ENCODE assay signal across 12 cellular contexts in the genomic region with DNA sequence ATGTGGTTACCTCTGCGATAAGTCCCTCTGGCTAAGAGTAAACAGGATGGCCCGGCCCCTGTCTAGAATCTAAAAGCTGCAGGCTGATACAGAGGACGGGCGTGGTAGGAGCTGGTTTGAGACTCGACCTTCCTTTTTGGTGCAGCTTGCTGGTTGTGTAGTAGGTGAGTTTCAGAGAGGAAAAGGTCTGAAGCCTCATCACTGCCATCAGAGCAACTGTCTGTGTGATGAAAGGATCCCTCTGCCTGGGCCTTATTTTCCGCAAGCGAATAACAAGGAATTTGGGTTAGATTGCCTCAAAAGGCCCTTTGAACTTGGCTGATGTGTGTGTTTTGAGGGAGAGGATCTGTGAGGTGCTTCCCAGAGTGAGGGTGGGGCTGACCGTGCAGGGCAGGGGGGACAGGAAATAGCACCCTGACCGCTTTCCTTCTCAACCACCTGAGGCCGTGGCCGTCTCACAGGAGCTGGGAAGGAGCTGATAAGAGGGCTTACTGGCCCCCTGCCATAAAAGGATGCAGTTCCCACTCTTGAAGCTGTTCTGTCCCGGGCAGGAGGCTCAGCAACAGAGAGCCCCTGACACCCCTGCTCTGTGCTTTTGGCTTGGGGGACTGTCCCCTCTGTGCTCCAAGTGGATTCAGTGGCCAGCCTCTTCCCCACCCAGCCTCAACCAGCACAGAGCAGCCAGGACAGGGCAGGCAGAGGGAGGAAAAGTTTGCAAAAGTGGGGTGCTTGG. TPM values are rescaled to one million over a fixed set of nuclear protein-coding genes. Genes with fewer than 3 reads are reported as not detected.
A peak's percentile ranks its signal among the peaks of the same experiment; 100 is the strongest.
DNase-seq lines count a peak whose midpoint lies in the region; ATAC-seq and TF ChIP-seq lines count a peak whose summit lies in the region.
"Had no signal": no experiment of that assay in that cellular context is flagged by ENCODE, and none has a peak within 500 bp of the region (broad histone marks: within the 10 kb centered on the region; RNA-seq: fewer than 3 reads in every experiment).

No MANE protein-coding gene starts in this region.

- intact Hi-C loops in activated CD4-positive, alpha-beta T cell treated with anti-CD3 and anti-CD28 coated beads for 36 hours (cut with DNase I, micrococcal nuclease), result no loop called here
- intact Hi-C loops in heart left ventricle (cut with DNase I), result no loop called here

- peaks cover 0 to 15% (median 0%) of the 10 kb centered on the region in 12 donors for H3K4me1 ChIP-seq in heart left ventricle
- H3K4me1 ChIP-seq: A549 had no signal

- no peak for TF ChIP-seq CTCF in progenitor cell of endocrine pancreas (IDR thresholded peaks at IDR 0.05; ENCODE audit: unreplicated experiment)
- no peak for TF ChIP-seq CTCF in heart left ventricle (IDR thresholded peaks at IDR 0.05)

- no peaks in the 10 kb centered on the region for H3K9me3 Mint-ChIP-seq in activated CD4-positive, alpha-beta T cell treated with anti-CD3 and anti-CD28 coated beads for 36 hours (ENCODE audit: low read depth)
- H3K9me3 Mint-ChIP-seq in T-cell, result no peaks in the 10 kb centered on the region
- no peaks in the 10 kb centered on the region for H3K9me3 Mint-ChIP-seq in central memory CD8-positive, alpha-beta T cell
- no peaks in the 10 kb centered on the region for H3K9me3 Mint-ChIP-seq in progenitor cell of endocrine pancreas (ENCODE audit: low read depth)

- H3K36me3 Mint-ChIP-seq in activated CD4-positive, alpha-beta T cell treated with anti-CD3 and anti-CD28 coated beads for 36 hours (ENCODE audit: low read depth), result no peaks in the 10 kb centered on the region
- no peaks in the 10 kb centered on the region for H3K36me3 Mint-ChIP-seq in T-cell
- H3K36me3 Mint-ChIP-seq in central memory CD8-positive, alpha-beta T cell (ENCODE audit: insufficient read depth), result peaks cover 3% of the 10 kb centered on the region
- no peaks in the 10 kb centered on the region for H3K36me3 Mint-ChIP-seq in progenitor cell of endocrine pancreas (ENCODE audit: insufficient read depth)

- H3K27ac Mint-ChIP-seq in activated CD4-positive, alpha-beta T cell treated with anti-CD3 and anti-CD28 coated beads for 36 hours, result peak overlapping the region; percentile 49
- peak overlapping the region; percentile 76 to 83 for H3K27ac Mint-ChIP-seq in T-cell
- peak overlapping the region; percentile 85 for H3K27ac Mint-ChIP-seq in central memory CD8-positive, alpha-beta T cell (ENCODE audit: low read depth)
- H3K27ac Mint-ChIP-seq in progenitor cell of endocrine pancreas, result peak overlapping the region; percentile 41

- ATAC-seq in activated CD4-positive, alpha-beta T cell treated with anti-CD3 and anti-CD28 coated beads for 36 hours, result peak; percentile 51
- ATAC-seq in T-cell (replicated peaks in 1 of 4), result peak; percentile 31 to 73 (median 59)
- ATAC-seq in central memory CD8-positive, alpha-beta T cell (replicated peaks; ENCODE audit: extremely low read depth, poor library complexity, severe bottlenecking), result peak; percentile 78
- no peak for ATAC-seq in HG03342 (IDR thresholded peaks at IDR 0.05; ENCODE audit: unreplicated experiment)
- ATAC-seq in heart left ventricle, result no peak
- ATAC-seq: A549, left cardiac atrium had no signal

- H3K4me3 Mint-ChIP-seq in activated CD4-positive, alpha-beta T cell treated with anti-CD3 and anti-CD28 coated beads for 36 hours, result no peak overlapping the region
- H3K4me3 Mint-ChIP-seq in T-cell (peak overlapping the region in 2 of 3 donors; percentile 34 to 45), progenitor cell of endocrine pancreas (ENCODE audit: low read depth) (no peak overlapping the region)
- peak overlapping the region; percentile 59 for H3K4me3 Mint-ChIP-seq in central memory CD8-positive, alpha-beta T cell

- no peaks in the 10 kb centered on the region for H3K27me3 ChIP-seq in heart left ventricle

- no peak overlapping the region for H3K27ac ChIP-seq in heart left ventricle
- H3K27ac ChIP-seq: A549 had no signal

- CTCF ChIA-PET in activated CD4-positive, alpha-beta T cell treated with anti-CD3 and anti-CD28 coated beads for 36 hours (lab: Charles Lee), result interaction anchor here (0.6 kb wide), 1 partner anchor 582 kb away, joined by 3 read pairs; no protein-coding TSS in a partner anchor
- CTCF ChIA-PET in T-cell (lab: Charles Lee), result no interaction called here

- H3K4me1 Mint-ChIP-seq in activated CD4-positive, alpha-beta T cell treated with anti-CD3 and anti-CD28 coated beads for 36 hours, result peaks cover 10% of the 10 kb centered on the region
- H3K4me1 Mint-ChIP-seq in T-cell (peaks cover 16 to 35% (median 28%) of the 10 kb centered on the region in 3 donors), progenitor cell of endocrine pancreas (ENCODE audit: low read depth) (peaks cover 9% of the 10 kb centered on the region)
- peaks cover 33% of the 10 kb centered on the region for H3K4me1 Mint-ChIP-seq in central memory CD8-positive, alpha-beta T cell

- 49 to 62% (median 55%) methylated on average over 11 to 12 of the region's 12 CpGs for WGBS in heart left ventricle, 4 donors

- no peak for TF ChIP-seq POLR2A in heart left ventricle (IDR thresholded peaks at IDR 0.05)

- no peaks in the 10 kb centered on the region for H3K9me3 ChIP-seq in heart left ventricle
- H3K9me3 ChIP-seq: A549 had no signal

- H3K4me3 ChIP-seq in heart left ventricle, result no peak overlapping the region
- H3K4me3 ChIP-seq: A549 had no signal

- POLR2A ChIA-PET in activated CD4-positive, alpha-beta T cell treated with anti-CD3 and anti-CD28 coated beads for 36 hours (lab: Charles Lee), result interaction anchor here (0.6 kb wide), 1 partner anchor 45 kb away, joined by 3 read pairs; no protein-coding TSS in a partner anchor
- POLR2A ChIA-PET in T-cell (lab: Charles Lee), result interaction anchor here in 1 of 2 donors (0.6 kb wide), 1 partner anchor 9 kb away, joined by 6 read pairs; no protein-coding TSS in a partner anchor

- no peaks in the 10 kb centered on the region for H3K27me3 Mint-ChIP-seq in activated CD4-positive, alpha-beta T cell treated with anti-CD3 and anti-CD28 coated beads for 36 hours
- H3K27me3 Mint-ChIP-seq in T-cell (no peaks in the 10 kb centered on the region), progenitor cell of endocrine pancreas (peaks cover 11% of the 10 kb centered on the region)
- H3K27me3 Mint-ChIP-seq in central memory CD8-positive, alpha-beta T cell, result no peaks in the 10 kb centered on the region

- peak; percentile 31 for DNase-seq in activated CD4-positive, alpha-beta T cell treated with anti-CD3 and anti-CD28 coated beads for 36 hours
- DNase-seq in activated CD4-positive, alpha-beta T cell treated with anti-CD3 and anti-CD28 coated beads, Interleukin-2, amount 50 U/mL, for 4 hours, result no peak
- DNase-seq in T-cell, result peak in 11 of 34 experiments; percentile 4 to 26 (median 12)
- DNase-seq in central memory CD8-positive, alpha-beta T cell (ENCODE audit: low spot score in 2 of 2), result peak in 1 of 2 donors; percentile 26
- DNase-seq in progenitor cell of endocrine pancreas (ENCODE audit: low spot score, unreplicated experiment), result no peak
- DNase-seq in NOMO-1 treated with dmso at 0.1 percent for 144 hours (lab: John Stamatoyannopoulos, UW; ENCODE audit: unreplicated experiment), result no peak
- no peak for DNase-seq in heart left ventricle
- DNase-seq: left cardiac atrium, NCI-H2227 treated with DMSO at 0.1 percent for 48 hours, retina had no signal

- no peaks in the 10 kb centered on the region for H3K36me3 ChIP-seq in heart left ventricle

RNA-seq across cellular contexts. Expression of gene TFRC, which starts 45.6 kb away (rescaled TPM):
- 100 to 1,000 TPM; 373 to 520 TPM for total RNA-seq in activated CD4-positive, alpha-beta T cell treated with anti-CD3 and anti-CD28 coated beads for 36 hours
- total RNA-seq in T-cell, result 100 to 1,000 TPM in 2 of 5 donors, 10 to 100 TPM in 3; 71.3 to 162 (median 73.0) TPM
- 74.0 and 82.7 TPM in 2 replicates for total RNA-seq in progenitor cell of endocrine pancreas
- total RNA-seq in heart left ventricle, result 100 to 1,000 TPM in 6 of 9 donors, 10 to 100 TPM in 3; 15.7 to 232 (median 121) TPM
- polyA plus RNA-seq in heart left ventricle, result 10 to 100 TPM; 24.2 to 70.7 TPM

Comparison
In these comparisons a context has a peak if more than half of its experiments do, and no peak if none do; other contexts are left out.
1. ATAC-seq: peak in activated CD4-positive, alpha-beta T cell treated with anti-CD3 and anti-CD28 coated beads for 36 hours (single experiment), T-cell (4 of 4) and central memory CD8-positive, alpha-beta T cell (single experiment); none in HG03342 (single experiment) and heart left ventricle (0 of 4).
2. H3K4me3 Mint-ChIP-seq: peak in T-cell (2 of 3) and central memory CD8-positive, alpha-beta T cell (single experiment); none in activated CD4-positive, alpha-beta T cell treated with anti-CD3 and anti-CD28 coated beads for 36 hours (single experiment) and progenitor cell of endocrine pancreas (single experiment).
3. Peak in every context shown above with its lines, with median percentiles within 50 percentile points of each other: H3K27ac Mint-ChIP-seq.